Comparison of ENCODE assay signal across 1 cellular context in the genomic region with DNA sequence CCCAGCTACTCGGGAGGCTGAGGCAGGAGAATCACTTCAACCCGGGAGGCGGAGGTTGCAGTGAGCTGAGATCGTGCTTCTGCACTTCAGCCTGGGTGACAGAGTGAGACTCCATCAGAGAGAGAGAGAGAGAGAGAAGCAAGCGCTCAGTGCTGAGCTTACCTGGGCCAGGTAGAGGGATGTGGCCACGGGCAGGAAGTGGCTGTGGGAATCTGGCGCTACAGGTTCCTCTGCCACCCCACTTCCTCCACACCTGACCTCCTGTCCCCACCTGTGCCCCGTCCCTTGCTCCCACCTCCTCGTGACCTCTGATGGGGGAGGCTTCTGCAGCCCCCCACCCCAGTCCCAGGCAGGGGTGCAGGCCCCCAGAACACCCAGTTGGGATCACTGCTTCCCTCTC.
A peak's percentile ranks its signal among the peaks of the same experiment; 100 is the strongest.
TF ChIP-seq lines count a peak whose summit lies in the region.

No MANE protein-coding gene starts in this region.

TF ChIP-seq in HEK293, 187 proteins besides CTCF, POLR2A, EP300 and RAD21 (continued from another document):
- TF ChIP-seq, protein P1, sequence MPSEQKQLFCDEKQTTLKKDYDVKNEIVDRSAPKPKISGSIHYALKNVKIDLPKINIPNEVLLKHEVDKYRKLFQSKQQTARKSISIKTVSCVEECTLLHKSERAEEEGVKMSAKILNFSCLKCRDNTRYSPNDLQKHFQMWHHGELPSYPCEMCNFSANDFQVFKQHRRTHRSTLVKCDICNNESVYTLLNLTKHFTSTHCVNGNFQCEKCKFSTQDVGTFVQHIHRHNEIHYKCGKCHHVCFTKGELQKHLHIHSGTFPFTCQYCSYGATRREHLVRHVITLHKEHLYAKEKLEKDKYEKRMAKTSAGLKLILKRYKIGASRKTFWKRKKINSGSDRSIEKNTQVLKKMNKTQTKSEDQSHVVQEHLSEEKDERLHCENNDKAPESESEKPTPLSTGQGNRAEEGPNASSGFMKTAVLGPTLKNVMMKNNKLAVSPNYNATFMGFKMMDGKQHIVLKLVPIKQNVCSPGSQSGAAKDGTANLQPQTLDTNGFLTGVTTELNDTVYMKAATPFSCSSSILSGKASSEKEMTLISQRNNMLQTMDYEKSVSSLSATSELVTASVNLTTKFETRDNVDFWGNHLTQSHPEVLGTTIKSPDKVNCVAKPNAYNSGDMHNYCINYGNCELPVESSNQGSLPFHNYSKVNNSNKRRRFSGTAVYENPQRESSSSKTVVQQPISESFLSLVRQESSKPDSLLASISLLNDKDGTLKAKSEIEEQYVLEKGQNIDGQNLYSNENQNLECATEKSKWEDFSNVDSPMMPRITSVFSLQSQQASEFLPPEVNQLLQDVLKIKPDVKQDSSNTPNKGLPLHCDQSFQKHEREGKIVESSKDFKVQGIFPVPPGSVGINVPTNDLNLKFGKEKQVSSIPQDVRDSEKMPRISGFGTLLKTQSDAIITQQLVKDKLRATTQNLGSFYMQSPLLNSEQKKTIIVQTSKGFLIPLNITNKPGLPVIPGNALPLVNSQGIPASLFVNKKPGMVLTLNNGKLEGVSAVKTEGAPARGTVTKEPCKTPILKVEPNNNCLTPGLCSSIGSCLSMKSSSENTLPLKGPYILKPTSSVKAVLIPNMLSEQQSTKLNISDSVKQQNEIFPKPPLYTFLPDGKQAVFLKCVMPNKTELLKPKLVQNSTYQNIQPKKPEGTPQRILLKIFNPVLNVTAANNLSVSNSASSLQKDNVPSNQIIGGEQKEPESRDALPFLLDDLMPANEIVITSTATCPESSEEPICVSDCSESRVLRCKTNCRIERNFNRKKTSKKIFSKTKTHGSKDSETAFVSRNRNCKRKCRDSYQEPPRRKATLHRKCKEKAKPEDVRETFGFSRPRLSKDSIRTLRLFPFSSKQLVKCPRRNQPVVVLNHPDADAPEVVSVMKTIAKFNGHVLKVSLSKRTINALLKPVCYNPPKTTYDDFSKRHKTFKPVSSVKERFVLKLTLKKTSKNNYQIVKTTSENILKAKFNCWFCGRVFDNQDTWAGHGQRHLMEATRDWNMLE (tag by site-specific recombination; conservative IDR thresholded peaks at IDR 0.05; ENCODE audit: low read depth) = no peak
- TF ChIP-seq YY2 (tag by site-specific recombination; IDR thresholded peaks at IDR 0.05) (peak; percentile 13; the same call in 1 of the 2 replicates), ZSCAN30 (tag by site-specific recombination; IDR thresholded peaks at IDR 0.05) (no peak), ZSCAN16 (tag by site-specific recombination; IDR thresholded peaks at IDR 0.05) (no peak), ZBTB17 (tag by site-specific recombination; IDR thresholded peaks at IDR 0.05) (peak; percentile 56; the same call in 1 of the 2 replicates)
- TF ChIP-seq, protein P2, sequence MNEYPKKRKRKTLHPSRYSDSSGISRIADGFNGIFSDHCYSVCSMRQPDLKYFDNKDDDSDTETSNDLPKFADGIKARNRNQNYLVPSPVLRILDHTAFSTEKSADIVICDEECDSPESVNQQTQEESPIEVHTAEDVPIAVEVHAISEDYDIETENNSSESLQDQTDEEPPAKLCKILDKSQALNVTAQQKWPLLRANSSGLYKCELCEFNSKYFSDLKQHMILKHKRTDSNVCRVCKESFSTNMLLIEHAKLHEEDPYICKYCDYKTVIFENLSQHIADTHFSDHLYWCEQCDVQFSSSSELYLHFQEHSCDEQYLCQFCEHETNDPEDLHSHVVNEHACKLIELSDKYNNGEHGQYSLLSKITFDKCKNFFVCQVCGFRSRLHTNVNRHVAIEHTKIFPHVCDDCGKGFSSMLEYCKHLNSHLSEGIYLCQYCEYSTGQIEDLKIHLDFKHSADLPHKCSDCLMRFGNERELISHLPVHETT (tag by site-specific recombination; IDR thresholded peaks at IDR 0.05) = no peak
- TF ChIP-seq, protein P3, sequence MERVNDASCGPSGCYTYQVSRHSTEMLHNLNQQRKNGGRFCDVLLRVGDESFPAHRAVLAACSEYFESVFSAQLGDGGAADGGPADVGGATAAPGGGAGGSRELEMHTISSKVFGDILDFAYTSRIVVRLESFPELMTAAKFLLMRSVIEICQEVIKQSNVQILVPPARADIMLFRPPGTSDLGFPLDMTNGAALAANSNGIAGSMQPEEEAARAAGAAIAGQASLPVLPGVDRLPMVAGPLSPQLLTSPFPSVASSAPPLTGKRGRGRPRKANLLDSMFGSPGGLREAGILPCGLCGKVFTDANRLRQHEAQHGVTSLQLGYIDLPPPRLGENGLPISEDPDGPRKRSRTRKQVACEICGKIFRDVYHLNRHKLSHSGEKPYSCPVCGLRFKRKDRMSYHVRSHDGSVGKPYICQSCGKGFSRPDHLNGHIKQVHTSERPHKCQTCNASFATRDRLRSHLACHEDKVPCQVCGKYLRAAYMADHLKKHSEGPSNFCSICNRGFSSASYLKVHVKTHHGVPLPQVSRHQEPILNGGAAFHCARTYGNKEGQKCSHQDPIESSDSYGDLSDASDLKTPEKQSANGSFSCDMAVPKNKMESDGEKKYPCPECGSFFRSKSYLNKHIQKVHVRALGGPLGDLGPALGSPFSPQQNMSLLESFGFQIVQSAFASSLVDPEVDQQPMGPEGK (tag by site-specific recombination; IDR thresholded peaks at IDR 0.05) = 0 out of 2 replicates have a peak, but pooled peaks have one; percentile 31
